Comparison of ENCODE assay signal across 1 cellular context in genomic region chr5:168165977-168166376, GRCh38.
TF ChIP-seq lines count a peak whose summit lies in the region.

No MANE protein-coding gene starts in this region.

TF ChIP-seq in WTC11, 78 proteins besides CTCF, POLR2A, EP300 and RAD21 (continued from another document):
- TF ChIP-seq FOXK1 (CRISPR knock-in tag; IDR thresholded peaks at IDR 0.05) (no peak), TEAD4 (CRISPR knock-in tag; IDR thresholded peaks at IDR 0.05) (no peak)
- TF ChIP-seq, protein P1, sequence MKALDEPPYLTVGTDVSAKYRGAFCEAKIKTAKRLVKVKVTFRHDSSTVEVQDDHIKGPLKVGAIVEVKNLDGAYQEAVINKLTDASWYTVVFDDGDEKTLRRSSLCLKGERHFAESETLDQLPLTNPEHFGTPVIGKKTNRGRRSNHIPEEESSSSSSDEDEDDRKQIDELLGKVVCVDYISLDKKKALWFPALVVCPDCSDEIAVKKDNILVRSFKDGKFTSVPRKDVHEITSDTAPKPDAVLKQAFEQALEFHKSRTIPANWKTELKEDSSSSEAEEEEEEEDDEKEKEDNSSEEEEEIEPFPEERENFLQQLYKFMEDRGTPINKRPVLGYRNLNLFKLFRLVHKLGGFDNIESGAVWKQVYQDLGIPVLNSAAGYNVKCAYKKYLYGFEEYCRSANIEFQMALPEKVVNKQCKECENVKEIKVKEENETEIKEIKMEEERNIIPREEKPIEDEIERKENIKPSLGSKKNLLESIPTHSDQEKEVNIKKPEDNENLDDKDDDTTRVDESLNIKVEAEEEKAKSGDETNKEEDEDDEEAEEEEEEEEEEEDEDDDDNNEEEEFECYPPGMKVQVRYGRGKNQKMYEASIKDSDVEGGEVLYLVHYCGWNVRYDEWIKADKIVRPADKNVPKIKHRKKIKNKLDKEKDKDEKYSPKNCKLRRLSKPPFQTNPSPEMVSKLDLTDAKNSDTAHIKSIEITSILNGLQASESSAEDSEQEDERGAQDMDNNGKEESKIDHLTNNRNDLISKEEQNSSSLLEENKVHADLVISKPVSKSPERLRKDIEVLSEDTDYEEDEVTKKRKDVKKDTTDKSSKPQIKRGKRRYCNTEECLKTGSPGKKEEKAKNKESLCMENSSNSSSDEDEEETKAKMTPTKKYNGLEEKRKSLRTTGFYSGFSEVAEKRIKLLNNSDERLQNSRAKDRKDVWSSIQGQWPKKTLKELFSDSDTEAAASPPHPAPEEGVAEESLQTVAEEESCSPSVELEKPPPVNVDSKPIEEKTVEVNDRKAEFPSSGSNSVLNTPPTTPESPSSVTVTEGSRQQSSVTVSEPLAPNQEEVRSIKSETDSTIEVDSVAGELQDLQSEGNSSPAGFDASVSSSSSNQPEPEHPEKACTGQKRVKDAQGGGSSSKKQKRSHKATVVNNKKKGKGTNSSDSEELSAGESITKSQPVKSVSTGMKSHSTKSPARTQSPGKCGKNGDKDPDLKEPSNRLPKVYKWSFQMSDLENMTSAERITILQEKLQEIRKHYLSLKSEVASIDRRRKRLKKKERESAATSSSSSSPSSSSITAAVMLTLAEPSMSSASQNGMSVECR (CRISPR knock-in tag; IDR thresholded peaks at IDR 0.05; ENCODE audit: borderline replicate concordance) = no peak
- TF ChIP-seq, protein P2, sequence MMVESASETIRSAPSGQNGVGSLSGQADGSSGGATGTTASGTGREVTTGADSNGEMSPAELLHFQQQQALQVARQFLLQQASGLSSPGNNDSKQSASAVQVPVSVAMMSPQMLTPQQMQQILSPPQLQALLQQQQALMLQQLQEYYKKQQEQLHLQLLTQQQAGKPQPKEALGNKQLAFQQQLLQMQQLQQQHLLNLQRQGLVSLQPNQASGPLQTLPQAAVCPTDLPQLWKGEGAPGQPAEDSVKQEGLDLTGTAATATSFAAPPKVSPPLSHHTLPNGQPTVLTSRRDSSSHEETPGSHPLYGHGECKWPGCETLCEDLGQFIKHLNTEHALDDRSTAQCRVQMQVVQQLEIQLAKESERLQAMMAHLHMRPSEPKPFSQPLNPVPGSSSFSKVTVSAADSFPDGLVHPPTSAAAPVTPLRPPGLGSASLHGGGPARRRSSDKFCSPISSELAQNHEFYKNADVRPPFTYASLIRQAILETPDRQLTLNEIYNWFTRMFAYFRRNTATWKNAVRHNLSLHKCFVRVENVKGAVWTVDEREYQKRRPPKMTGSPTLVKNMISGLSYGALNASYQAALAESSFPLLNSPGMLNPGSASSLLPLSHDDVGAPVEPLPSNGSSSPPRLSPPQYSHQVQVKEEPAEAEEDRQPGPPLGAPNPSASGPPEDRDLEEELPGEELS (CRISPR knock-in tag; IDR thresholded peaks at IDR 0.05) = no peak
